ENCODE assay signal across 8 cellular contexts in genomic region chr9:131395745-131396479, GRCh38. TPM values are rescaled to one million over a fixed set of nuclear protein-coding genes. Genes with fewer than 3 reads are reported as not detected.
A peak's percentile ranks its signal among the peaks of the same experiment; 100 is the strongest.
DNase-seq lines count a peak whose midpoint lies in the region; ATAC-seq, FAIRE-seq and TF ChIP-seq lines count a peak whose summit lies in the region.

No MANE protein-coding gene starts in this region.

- no peak for DNase-seq in GM19239 (ENCODE audit: insufficient read length, low spot score)
- DNase-seq in SJSA1 (ENCODE audit: low read depth in 1 of 2, low spot score in 2 of 2) = no peak
- DNase-seq in esophagus squamous epithelium (lab: John Stamatoyannopoulos, UW) = no peak
- DNase-seq in gastrocnemius medialis = no peak
- no peak for DNase-seq in DMS53 treated with DMSO at 0.1 percent for 48 hours (lab: John Stamatoyannopoulos, UW; ENCODE audit: unreplicated experiment)
- no peak for DNase-seq in cortex of kidney (lab: John Stamatoyannopoulos, UW)
- no peak for DNase-seq in NCI-H774 (lab: John Stamatoyannopoulos, UW)

- WGBS in esophagus squamous epithelium, 2 donors = 9 to 17% methylated on average over 8 to 11 of the region's 11 CpGs

- H3K27me3 ChIP-seq in SJSA1 (replicated peaks) (no peaks in the 10 kb centered on the region), esophagus squamous epithelium (no peaks in the 10 kb centered on the region), gastrocnemius medialis (no peaks in the 10 kb centered on the region)

- H3K36me3 ChIP-seq in SJSA1 (peaks cover 25% of the 10 kb centered on the region), esophagus squamous epithelium (no peaks in the 10 kb centered on the region), gastrocnemius medialis (no peaks in the 10 kb centered on the region)

- no peaks in the 10 kb centered on the region for H3K9me3 ChIP-seq in SJSA1 (replicated peaks)
- H3K9me3 ChIP-seq in esophagus squamous epithelium = no peaks in the 10 kb centered on the region
- H3K9me3 ChIP-seq in gastrocnemius medialis = no peaks in the 10 kb centered on the region

- TF ChIP-seq CTCF in esophagus squamous epithelium (IDR thresholded peaks at IDR 0.05) (no peak), gastrocnemius medialis (IDR thresholded peaks at IDR 0.05 in 4 of 5, conservative IDR thresholded peaks at IDR 0.05 in 1 of 5) (no peak)

- H3K27ac ChIP-seq in SJSA1 (no peak overlapping the region), esophagus squamous epithelium (peak overlapping the region; percentile 91 to 100 (median 100)), gastrocnemius medialis (peak overlapping the region; percentile 93 to 96 (median 94))

- ATAC-seq in gastrocnemius medialis (no peak), HG03571 (IDR thresholded peaks at IDR 0.05; ENCODE audit: unreplicated experiment) (no peak)

- peak; percentile 35 for FAIRE-seq in GM19239 (lab: Jason Lieb, UNC)

- peak overlapping the region; percentile 97 for H3K4me3 ChIP-seq in SJSA1
- peak overlapping the region; percentile 61 to 96 (median 92) for H3K4me3 ChIP-seq in esophagus squamous epithelium
- peak overlapping the region; percentile 56 to 65 (median 60) for H3K4me3 ChIP-seq in gastrocnemius medialis

- intact Hi-C loops in esophagus squamous epithelium (cut with DNase I) = no loop called here
- intact Hi-C loops in gastrocnemius medialis (cut with DNase I; ENCODE audit: low total_unique reads) = loop anchor here (10.0 kb wide), 1 partner anchor 339 kb away; no protein-coding TSS in a partner anchor

- no peak for TF ChIP-seq POLR2A in esophagus squamous epithelium (IDR thresholded peaks at IDR 0.05)
- TF ChIP-seq POLR2A in gastrocnemius medialis (IDR thresholded peaks at IDR 0.05) = no peak

- peaks cover 37% of the 10 kb centered on the region for H3K4me1 ChIP-seq in SJSA1 (replicated peaks)
- H3K4me1 ChIP-seq in esophagus squamous epithelium = peaks cover 50 to 72% (median 51%) of the 10 kb centered on the region in 3 donors
- peaks cover 59 to 61% of the 10 kb centered on the region in 2 donors for H3K4me1 ChIP-seq in gastrocnemius medialis

- in situ Hi-C loops in gastrocnemius medialis (cut with MboI; ENCODE audit: low sequenced_read_pairs in 4 of 4) = loop anchor here in 2 of 4 donors (25.0 kb wide), 1 partner anchor 91 kb away; no protein-coding TSS in a partner anchor

RNA-seq across cellular contexts. Expression of gene PRRC2B, which starts 2.0 kb away (rescaled TPM):
- 38.4 and 41.1 TPM in 2 replicates for total RNA-seq in SJSA1 (2014; rRNA removed; shearing (Covaris generic))
- total RNA-seq in esophagus squamous epithelium (10 to 100 TPM; 46.6 to 73.8 (median 62.9) TPM), gastrocnemius medialis (10 to 100 TPM; 29.9 to 41.6 (median 37.2) TPM)
